1 cellular context compared by ENCODE assay signal in genomic region chr1:211376807-211377206, GRCh38.
TF ChIP-seq lines count a peak whose summit lies in the region.

No MANE protein-coding gene starts in this region.

TF ChIP-seq in GM23338, 12 proteins besides CTCF, POLR2A, EP300 and RAD21:
- TF ChIP-seq REST (IDR thresholded peaks at IDR 0.05; ENCODE audit: unreplicated experiment) (no peak), EZH2phosphoT487 (IDR thresholded peaks at IDR 0.05; ENCODE audit: unreplicated experiment) (no peak), CREB1 (CRISPR knock-in tag; IDR thresholded peaks at IDR 0.05; ENCODE audit: low read depth) (no peak), ZNF331 (CRISPR knock-in tag; IDR thresholded peaks at IDR 0.05; ENCODE audit: low read depth) (no peak), STAT1 (IDR thresholded peaks at IDR 0.05; ENCODE audit: unreplicated experiment) (no peak), ZNF114 (CRISPR knock-in tag; IDR thresholded peaks at IDR 0.05) (no peak), JUNB (IDR thresholded peaks at IDR 0.05; ENCODE audit: unreplicated experiment) (no peak), POLR2AphosphoS5 (IDR thresholded peaks at IDR 0.05; ENCODE audit: low read depth) (no peak), ZNF462 (CRISPR knock-in tag; IDR thresholded peaks at IDR 0.05) (no peak), NANOG (IDR thresholded peaks at IDR 0.05; ENCODE audit: borderline replicate concordance) (no peak), ETS1 (IDR thresholded peaks at IDR 0.05) (no peak), EZH2 (IDR thresholded peaks at IDR 0.05; ENCODE audit: low read depth, unreplicated experiment) (no peak)
